In genomic region chr7:88150018-88150417, GRCh38 we compare ENCODE assay signal across 29 cellular contexts.
"Had no signal": no experiment of that assay in that cellular context is flagged by ENCODE, and none has a peak within 500 bp of the region (broad histone marks: within the 10 kb centered on the region; RNA-seq: fewer than 3 reads in every experiment).

No MANE protein-coding gene starts in this region.

- H3K27me3 ChIP-seq: brain microvascular endothelial cell, dorsolateral prefrontal cortex, gastroesophageal sphincter, heart right ventricle, hepatocyte had no signal

- H3K36me3 Mint-ChIP-seq: activated naive CD4-positive, alpha-beta T cell treated with anti-CD3 and anti-CD28 coated beads, Interleukin-2, amount 10 ng/mL, durations not matched to agents 7 days and 5 days; activated naive CD4-positive, alpha-beta T cell treated with anti-CD3 and anti-CD28 coated beads, Interleukin-2, amount 50 U/mL, for 72 hours; activated naive CD8-positive, alpha-beta T cell treated with anti-CD3 and anti-CD28 coated beads, Interleukin-2, amount 10 ng/mL, durations not matched to agents 7 days and 5 days had no signal

- H3K36me3 ChIP-seq: brain microvascular endothelial cell, gastroesophageal sphincter had no signal

- H3K4me3 Mint-ChIP-seq: activated CD4-positive, alpha-beta memory T cell treated with anti-CD3 and anti-CD28 coated beads, Interleukin-2, amount 10 ng/mL, durations not matched to agents 7 days and 5 days; activated CD4-positive, alpha-beta T cell treated with anti-CD3 and anti-CD28 coated beads for 36 hours; activated CD4-positive, alpha-beta T cell treated with anti-CD3 and anti-CD28 coated beads, Interleukin-2, amount 10 ng/mL, durations not matched to agents 24 days and 14 days; activated naive CD4-positive, alpha-beta T cell treated with anti-CD3 and anti-CD28 coated beads, Interleukin-2, amount 10 ng/mL, durations not matched to agents 7 days and 5 days; activated naive CD8-positive, alpha-beta T cell treated with anti-CD3 and anti-CD28 coated beads, Interleukin-2, amount 10 ng/mL, durations not matched to agents 7 days and 5 days; activated T-cell treated with anti-CD3 and anti-CD28 coated beads, Interleukin-2, amount 50 U/mL, for 24 hours; activated T-cell treated with anti-CD3 and anti-CD28 coated beads, Interleukin-2, amount 50 U/mL, for 72 hours; central memory CD8-positive, alpha-beta T cell; dendritic cell treated with granulocyte-macrophage colony-stimulating factor and Interleukin-4, amounts not matched to agents 40 ng/mL and 50 ng/mL, for 4 days; endodermal cell had no signal

- H3K79me2 ChIP-seq: hepatocyte had no signal

- H3K4me1 Mint-ChIP-seq: activated CD4-positive, alpha-beta memory T cell treated with anti-CD3 and anti-CD28 coated beads, Interleukin-2, amount 10 ng/mL, durations not matched to agents 7 days and 5 days; activated CD4-positive, alpha-beta T cell treated with anti-CD3 and anti-CD28 coated beads for 36 hours; activated CD4-positive, alpha-beta T cell treated with anti-CD3 and anti-CD28 coated beads, Interleukin-2, amount 10 ng/mL, durations not matched to agents 24 days and 14 days; activated naive CD4-positive, alpha-beta T cell treated with anti-CD3 and anti-CD28 coated beads, Interleukin-2, amount 10 ng/mL, durations not matched to agents 7 days and 5 days; activated naive CD8-positive, alpha-beta T cell treated with anti-CD3 and anti-CD28 coated beads, Interleukin-2, amount 10 ng/mL, durations not matched to agents 7 days and 5 days; central memory CD8-positive, alpha-beta T cell had no signal

- H3K4me3 ChIP-seq: coronary artery, dorsolateral prefrontal cortex, gastroesophageal sphincter, heart right ventricle, hepatocyte had no signal

- H3K4me2 ChIP-seq: hepatocyte had no signal

- H3K27me3 Mint-ChIP-seq: activated CD4-positive, alpha-beta memory T cell treated with anti-CD3 and anti-CD28 coated beads, Interleukin-2, amount 10 ng/mL, durations not matched to agents 7 days and 5 days; activated CD4-positive, alpha-beta T cell treated with anti-CD3 and anti-CD28 coated beads for 36 hours; activated CD4-positive, alpha-beta T cell treated with anti-CD3 and anti-CD28 coated beads, Interleukin-2, amount 10 ng/mL, durations not matched to agents 24 days and 14 days; activated naive CD4-positive, alpha-beta T cell treated with anti-CD3 and anti-CD28 coated beads, Interleukin-2, amount 10 ng/mL, durations not matched to agents 7 days and 5 days; activated naive CD8-positive, alpha-beta T cell treated with anti-CD3 and anti-CD28 coated beads, Interleukin-2, amount 10 ng/mL, durations not matched to agents 7 days and 5 days; activated T-cell treated with anti-CD3 and anti-CD28 coated beads, Interleukin-2, amount 50 U/mL, for 24 hours; central memory CD8-positive, alpha-beta T cell; dendritic cell treated with granulocyte-macrophage colony-stimulating factor and Interleukin-4, amounts not matched to agents 40 ng/mL and 50 ng/mL, for 4 days had no signal

- H3K4me1 ChIP-seq: foreskin keratinocyte had no signal

- FAIRE-seq: astrocyte, bronchial epithelial cell had no signal

- H2AFZ ChIP-seq: hepatocyte had no signal

- H3K27ac Mint-ChIP-seq: activated CD4-positive, alpha-beta memory T cell treated with anti-CD3 and anti-CD28 coated beads, Interleukin-2, amount 10 ng/mL, durations not matched to agents 7 days and 5 days; activated CD4-positive, alpha-beta T cell treated with anti-CD3 and anti-CD28 coated beads for 36 hours; activated CD4-positive, alpha-beta T cell treated with anti-CD3 and anti-CD28 coated beads, Interleukin-2, amount 10 ng/mL, durations not matched to agents 24 days and 14 days; activated naive CD4-positive, alpha-beta T cell treated with anti-CD3 and anti-CD28 coated beads, Interleukin-2, amount 10 ng/mL, durations not matched to agents 7 days and 5 days; activated naive CD8-positive, alpha-beta T cell treated with anti-CD3 and anti-CD28 coated beads, Interleukin-2, amount 10 ng/mL, durations not matched to agents 7 days and 5 days; activated T-cell treated with anti-CD3 and anti-CD28 coated beads, Interleukin-2, amount 50 U/mL, for 24 hours; activated T-cell treated with anti-CD3 and anti-CD28 coated beads, Interleukin-2, amount 50 U/mL, for 72 hours; dendritic cell treated with granulocyte-macrophage colony-stimulating factor and Interleukin-4, amounts not matched to agents 40 ng/mL and 50 ng/mL, for 4 days; endodermal cell had no signal

- H3K9me3 Mint-ChIP-seq: activated CD4-positive, alpha-beta memory T cell treated with anti-CD3 and anti-CD28 coated beads, Interleukin-2, amount 10 ng/mL, durations not matched to agents 7 days and 5 days; activated CD4-positive, alpha-beta T cell treated with anti-CD3 and anti-CD28 coated beads, Interleukin-2, amount 10 ng/mL, durations not matched to agents 24 days and 14 days; activated naive CD4-positive, alpha-beta T cell treated with anti-CD3 and anti-CD28 coated beads, Interleukin-2, amount 10 ng/mL, durations not matched to agents 7 days and 5 days; activated naive CD4-positive, alpha-beta T cell treated with anti-CD3 and anti-CD28 coated beads, Interleukin-2, amount 50 U/mL, for 72 hours; activated naive CD8-positive, alpha-beta T cell treated with anti-CD3 and anti-CD28 coated beads, Interleukin-2, amount 10 ng/mL, durations not matched to agents 7 days and 5 days; activated T-cell treated with anti-CD3 and anti-CD28 coated beads, Interleukin-2, amount 50 U/mL, for 24 hours; activated T-cell treated with anti-CD3 and anti-CD28 coated beads, Interleukin-2, amount 50 U/mL, for 72 hours; central memory CD8-positive, alpha-beta T cell; dendritic cell treated with granulocyte-macrophage colony-stimulating factor and Interleukin-4, amounts not matched to agents 40 ng/mL and 50 ng/mL, for 4 days; endodermal cell had no signal

- DNase-seq: activated CD4-positive, alpha-beta memory T cell treated with anti-CD3 and anti-CD28 coated beads, Interleukin-2, amount 10 ng/mL, durations not matched to agents 7 days and 5 days; activated CD4-positive, alpha-beta T cell treated with anti-CD3 and anti-CD28 coated beads for 36 hours; activated CD4-positive, alpha-beta T cell treated with anti-CD3 and anti-CD28 coated beads, Interleukin-2, amount 10 ng/mL, durations not matched to agents 24 days and 14 days; activated CD4-positive, CD25-positive, alpha-beta regulatory T cell; activated CD4-positive, CD25-positive, alpha-beta regulatory T cell treated with anti-CD3 and anti-CD28 coated beads, Interleukin-2, amount 50 U/mL, for 72 hours; activated CD8-positive, alpha-beta memory T cell treated with anti-CD3 and anti-CD28 coated beads, Interleukin-2, amount 50 U/mL, for 48 hours; activated gamma-delta T cell; activated naive CD4-positive, alpha-beta T cell; activated naive CD4-positive, alpha-beta T cell treated with anti-CD3 and anti-CD28 coated beads, Interleukin-2, amount 10 ng/mL, durations not matched to agents 7 days and 5 days; activated naive CD8-positive, alpha-beta T cell treated with anti-CD3 and anti-CD28 coated beads, Interleukin-2, amount 10 ng/mL, durations not matched to agents 7 days and 5 days; activated T-cell treated with anti-CD3 and anti-CD28 coated beads for 4 hours; activated T-cell treated with anti-CD3 and anti-CD28 coated beads, Interleukin-2, amount 50 U/mL, for 24 hours; activated T-cell treated with anti-CD3 and anti-CD28 coated beads, Interleukin-2, amount 50 U/mL, for 72 hours; brain microvascular endothelial cell; dorsolateral prefrontal cortex; effector memory CD4-positive, alpha-beta T cell; endodermal cell; foreskin keratinocyte; heart right ventricle; T-helper 2 cell had no signal

- H3K9me3 ChIP-seq: gastroesophageal sphincter, heart right ventricle had no signal

- H3K27ac ChIP-seq: brain microvascular endothelial cell, coronary artery, dorsolateral prefrontal cortex, foreskin keratinocyte, gastroesophageal sphincter, heart right ventricle, hepatocyte had no signal

- ATAC-seq: activated CD4-positive, alpha-beta T cell treated with anti-CD3 and anti-CD28 coated beads for 36 hours; activated naive CD4-positive, alpha-beta T cell treated with anti-CD3 and anti-CD28 coated beads, Interleukin-2, amount 50 U/mL, for 72 hours; activated T-cell treated with anti-CD3 and anti-CD28 coated beads, Interleukin-2, amount 50 U/mL, for 72 hours; esophagus mucosa; foreskin keratinocyte; gastroesophageal sphincter; heart right ventricle had no signal
